ENCODE assay signal across 14 cellular contexts in genomic region chr12:94127239-94128131, GRCh38.
"Had no signal": no experiment of that assay in that cellular context is flagged by ENCODE, and none has a peak within 500 bp of the region (broad histone marks: within the 10 kb centered on the region; RNA-seq: fewer than 3 reads in every experiment).

No MANE protein-coding gene starts in this region.

- H3K36me3 ChIP-seq: gastrocnemius medialis, heart right ventricle, thyroid gland had no signal

- H3K4me3 ChIP-seq: gastrocnemius medialis, heart right ventricle, thyroid gland had no signal

- H3K9me3 ChIP-seq: gastrocnemius medialis, thyroid gland had no signal

- ATAC-seq: activated CD8-positive, alpha-beta memory T cell treated with anti-CD3 and anti-CD28 coated beads, Interleukin-2, amount 10 ng/mL, durations not matched to agents 7 days and 5 days; activated T-cell treated with anti-CD3 and anti-CD28 coated beads, Interleukin-2, amount 50 U/mL, for 4 hours; gastrocnemius medialis; heart right ventricle; WTC11 had no signal

- H3K27me3 ChIP-seq: thyroid gland had no signal

- H3K27ac ChIP-seq: gastrocnemius medialis, heart right ventricle, parathyroid adenoma, thyroid gland had no signal

- H3K4me1 ChIP-seq: gastrocnemius medialis, parathyroid adenoma, thyroid gland had no signal

- FAIRE-seq: colon, urothelium cell line had no signal

- H3K4me3 Mint-ChIP-seq: activated CD4-positive, alpha-beta T cell treated with anti-CD3 and anti-CD28 coated beads, Interleukin-2, amount 10 ng/mL, durations not matched to agents 24 days and 14 days; activated CD8-positive, alpha-beta memory T cell treated with anti-CD3 and anti-CD28 coated beads, Interleukin-2, amount 10 ng/mL, durations not matched to agents 7 days and 5 days; activated T-cell treated with anti-CD3 and anti-CD28 coated beads, Interleukin-2, amount 50 U/mL, for 4 hours; mesothelial cell of epicardium; WTC11 had no signal

- H3K27ac Mint-ChIP-seq: activated CD4-positive, alpha-beta T cell treated with anti-CD3 and anti-CD28 coated beads, Interleukin-2, amount 10 ng/mL, durations not matched to agents 24 days and 14 days; activated CD8-positive, alpha-beta memory T cell treated with anti-CD3 and anti-CD28 coated beads, Interleukin-2, amount 10 ng/mL, durations not matched to agents 7 days and 5 days; mesothelial cell of epicardium; WTC11 had no signal

- DNase-seq: activated CD4-positive, alpha-beta T cell treated with anti-CD3 and anti-CD28 coated beads, Interleukin-2, amount 10 ng/mL, durations not matched to agents 24 days and 14 days; activated CD8-positive, alpha-beta memory T cell treated with anti-CD3 and anti-CD28 coated beads, Interleukin-2, amount 10 ng/mL, durations not matched to agents 7 days and 5 days; activated T-cell treated with anti-CD3 and anti-CD28 coated beads, Interleukin-2, amount 50 U/mL, for 4 hours; gastrocnemius medialis; heart right ventricle; stimulated activated CD4-positive, alpha-beta T cell treated with anti-CD3 and anti-CD28 coated beads, Interleukin-15, amount 100 ng/mL, for 24 hours; stimulated activated CD4-positive, alpha-beta T cell treated with anti-CD3 and anti-CD28 coated beads, Interleukin-4, amount 100 ng/mL, for 4 hours; T1000; thyroid gland had no signal

- H3K36me3 Mint-ChIP-seq: mesothelial cell of epicardium, WTC11 had no signal
